In the genomic region with DNA sequence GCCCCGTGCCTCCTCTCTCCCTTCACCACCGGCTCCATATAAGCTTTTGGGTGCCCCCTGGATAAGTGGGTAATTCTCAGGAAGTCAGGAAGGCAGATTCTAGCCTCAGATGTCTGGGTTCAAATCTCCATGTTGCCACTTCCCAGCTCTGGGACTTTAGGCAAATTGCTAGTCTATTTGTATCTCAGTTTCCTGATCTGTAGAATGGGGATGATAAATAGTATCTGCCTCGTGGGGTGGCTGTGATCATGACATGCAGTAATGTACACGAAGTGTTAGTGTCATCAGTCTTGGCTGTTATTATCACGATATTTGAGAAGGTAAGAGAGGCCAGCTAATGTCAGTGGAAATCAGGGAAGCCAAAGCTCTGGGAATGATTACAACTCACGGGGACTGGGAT, we compare ENCODE assay signal across 29 cellular contexts. TPM values are rescaled to one million over a fixed set of nuclear protein-coding genes. Genes with fewer than 3 reads are reported as not detected.
"Had no signal": no experiment of that assay in that cellular context is flagged by ENCODE, and none has a peak within 500 bp of the region (broad histone marks: within the 10 kb centered on the region; RNA-seq: fewer than 3 reads in every experiment).

No MANE protein-coding gene starts in this region.

- H3K36me3 ChIP-seq: colonic mucosa, heart left ventricle, neutrophil, sigmoid colon, stomach, thyroid gland had no signal

- H3K4me1 ChIP-seq: colonic mucosa, heart left ventricle, sigmoid colon, stomach, thyroid gland had no signal

- H3K27ac Mint-ChIP-seq: endodermal cell; naive thymus-derived CD8-positive, alpha-beta T cell; type B pancreatic cell had no signal

- H3K9me3 ChIP-seq: colonic mucosa, heart left ventricle, mucosa of descending colon, neutrophil, sigmoid colon, stomach, thyroid gland had no signal

- H3K27ac ChIP-seq: colonic mucosa, heart left ventricle, neutrophil, sigmoid colon, skin epidermis, stomach, thyroid gland had no signal

- H3K4me3 ChIP-seq: colonic mucosa, heart left ventricle, mucosa of descending colon, sigmoid colon, skin epidermis, stomach, thyroid gland had no signal

- DNase-seq: colonic mucosa; effector CD4-positive, alpha-beta T cell; endodermal cell; foreskin melanocyte; heart left ventricle; hippocampal formation; kidney glomerular epithelial cell; stimulated activated CD4-positive, alpha-beta T cell treated with anti-CD3 and anti-CD28 coated beads, Interleukin-12 subunit alpha, Interleukin-12 subunit beta, amount 100 ng/mL, for 4 hours; stimulated activated naive CD4-positive, alpha-beta T cell; stomach; substantia nigra; thyroid gland had no signal

- H3K4me1 Mint-ChIP-seq: endodermal cell had no signal

- FAIRE-seq: endothelial cell of umbilical vein, islet of Langerhans, urothelium cell line had no signal

- H3K27me3 ChIP-seq: colonic mucosa, thyroid gland had no signal

- H3K27me3 Mint-ChIP-seq: type B pancreatic cell had no signal

- H3K4me3 Mint-ChIP-seq: endodermal cell; naive thymus-derived CD8-positive, alpha-beta T cell; type B pancreatic cell had no signal

- H3K9me3 Mint-ChIP-seq: endodermal cell, type B pancreatic cell had no signal

- H3K36me3 Mint-ChIP-seq: naive thymus-derived CD8-positive, alpha-beta T cell; type B pancreatic cell had no signal

RNA-seq across cellular contexts. Expression of a gene that starts 43.3 kb away (rescaled TPM):
- total RNA-seq: dermis microvascular lymphatic vessel endothelial cell; endothelial cell of umbilical vein; liver; lung microvascular endothelial cell; mesenteric fat pad; naive thymus-derived CD8-positive, alpha-beta T cell; osteocyte; pulmonary artery endothelial cell had no signal
- polyA plus RNA-seq: liver; naive thymus-derived CD8-positive, alpha-beta T cell; neural cell had no signal

RNA-seq across cellular contexts. Expression of a gene that starts 47.6 kb away (rescaled TPM):
- total RNA-seq: dermis microvascular lymphatic vessel endothelial cell, glomerular endothelial cell had no signal
- polyA plus RNA-seq: endothelial cell of umbilical vein had no signal
